11 cellular contexts compared by ENCODE assay signal in genomic region chr4:153535735-153536494, GRCh38.
A peak's percentile ranks its signal among the peaks of the same experiment; 100 is the strongest.
DNase-seq lines count a peak whose midpoint lies in the region; ATAC-seq, FAIRE-seq and TF ChIP-seq lines count a peak whose summit lies in the region.
"Had no signal": no experiment of that assay in that cellular context is flagged by ENCODE, and none has a peak within 500 bp of the region (broad histone marks: within the 10 kb centered on the region; RNA-seq: fewer than 3 reads in every experiment).

No MANE protein-coding gene starts in this region.

- TF ChIP-seq CTCF in BJ (IDR thresholded peaks at IDR 0.05; ENCODE audit: insufficient read depth, low read depth, low read length) = 0 out of 2 replicates have a peak, but pooled peaks have one; percentile 9

- POLR2A ChIA-PET in BJ (lab: Charles Lee) = no interaction called here
- POLR2A ChIA-PET in activated CD8-positive, alpha-beta T cell treated with anti-CD3 and anti-CD28 coated beads, Interleukin-2, amount 10 ng/mL, durations not matched to agents 7 days and 5 days (lab: Charles Lee) = interaction anchor here (0.8 to 1.5 kb wide), 5 partner anchors 11 to 70 kb away, joined by 3 to 6 read pairs (median 3); partner anchors contain the start of gene TMEM131L

- no peak for ATAC-seq in activated CD8-positive, alpha-beta T cell treated with anti-CD3 and anti-CD28 coated beads, Interleukin-2, amount 10 ng/mL, durations not matched to agents 7 days and 5 days
- ATAC-seq in HG02759 (IDR thresholded peaks at IDR 0.05; ENCODE audit: unreplicated experiment) = no peak
- ATAC-seq in GM18861 (IDR thresholded peaks at IDR 0.05; ENCODE audit: unreplicated experiment) = no peak

- peaks cover 40% of the 10 kb centered on the region for H3K36me3 Mint-ChIP-seq in activated CD8-positive, alpha-beta T cell treated with anti-CD3 and anti-CD28 coated beads, Interleukin-2, amount 10 ng/mL, durations not matched to agents 7 days and 5 days (ENCODE audit: low read depth)

- H3K36me3 ChIP-seq in BJ (ENCODE audit: control insufficient read depth, insufficient read depth, low read length) = no peaks in the 10 kb centered on the region

- TF ChIP-seq POLR2A in GM12891 (IDR thresholded peaks at IDR 0.05; ENCODE audit: low read depth, low read length) = no peak

- H3K4me1 Mint-ChIP-seq in activated CD8-positive, alpha-beta T cell treated with anti-CD3 and anti-CD28 coated beads, Interleukin-2, amount 10 ng/mL, durations not matched to agents 7 days and 5 days (ENCODE audit: low read depth) = peaks cover 71% of the 10 kb centered on the region

- H3K27me3 ChIP-seq in BJ (ENCODE audit: control insufficient read depth, insufficient read depth, low read length) = no peaks in the 10 kb centered on the region

- no peaks in the 10 kb centered on the region for H3K9me3 Mint-ChIP-seq in activated CD8-positive, alpha-beta T cell treated with anti-CD3 and anti-CD28 coated beads, Interleukin-2, amount 10 ng/mL, durations not matched to agents 7 days and 5 days (ENCODE audit: insufficient read depth)

- H3K27ac Mint-ChIP-seq in activated CD8-positive, alpha-beta T cell treated with anti-CD3 and anti-CD28 coated beads, Interleukin-2, amount 10 ng/mL, durations not matched to agents 7 days and 5 days = peak overlapping the region; percentile 78

- CTCF ChIA-PET in BJ (lab: Yijun Ruan, JAX) = interaction anchor here (0.9 to 1.6 kb wide), 4 partner anchors 9 to 183 kb away, joined by 3 to 7 read pairs (median 4); no protein-coding TSS in a partner anchor
- CTCF ChIA-PET in activated CD8-positive, alpha-beta T cell treated with anti-CD3 and anti-CD28 coated beads, Interleukin-2, amount 10 ng/mL, durations not matched to agents 7 days and 5 days (lab: Charles Lee) = interaction anchor here (0.8 to 2.1 kb wide), 13 partner anchors 10 to 191 kb away, joined by 3 to 20 read pairs (median 5); no protein-coding TSS in a partner anchor

- in situ Hi-C loops in ACHN (cut with HindIII; ENCODE audit: low pct_ligation_motif_present, low pct_unique_long_range_greater_than_20kb, low sequenced_read_pairs) = no loop called here

- peak; percentile 27 for DNase-seq in BJ (ENCODE audit: low read depth)
- DNase-seq in GM12891 (ENCODE audit: insufficient read length, low spot score) = no peak
- no peak for DNase-seq in activated CD8-positive, alpha-beta T cell treated with anti-CD3 and anti-CD28 coated beads, Interleukin-2, amount 10 ng/mL, durations not matched to agents 7 days and 5 days
- DNase-seq in iPS DF 4.7 (ENCODE audit: extremely low read depth, low spot score) = peak; percentile 33
- no peak for DNase-seq in ACHN
- DNase-seq in HCEC 1CT = no peak
- DNase-seq: GDM1; PC-9; stimulated activated CD4-positive, alpha-beta T cell treated with anti-CD3 and anti-CD28 coated beads, Interleukin-4, amount 100 ng/mL, for 24 hours had no signal

- H3K4me3 ChIP-seq in BJ (ENCODE audit: low read depth, low read length) = no peak overlapping the region
- H3K4me3 ChIP-seq: PC-9 had no signal

- H3K4me3 Mint-ChIP-seq in activated CD8-positive, alpha-beta T cell treated with anti-CD3 and anti-CD28 coated beads, Interleukin-2, amount 10 ng/mL, durations not matched to agents 7 days and 5 days = no peak overlapping the region

- no peaks in the 10 kb centered on the region for H3K27me3 Mint-ChIP-seq in activated CD8-positive, alpha-beta T cell treated with anti-CD3 and anti-CD28 coated beads, Interleukin-2, amount 10 ng/mL, durations not matched to agents 7 days and 5 days (ENCODE audit: low read depth)

- peak; percentile 35 for FAIRE-seq in GM12891 (lab: Jason Lieb, UNC)

TF ChIP-seq in GM12891, 5 proteins besides CTCF, POLR2A, EP300 and RAD21:
- no peak for TF ChIP-seq POLR2AphosphoS5 (IDR thresholded peaks at IDR 0.05; ENCODE audit: low read depth, low read length)
- no peak for TF ChIP-seq PAX5 (IDR thresholded peaks at IDR 0.05; ENCODE audit: insufficient read depth, low read length, severe bottlenecking)
- TF ChIP-seq POU2F2 (IDR thresholded peaks at IDR 0.05; ENCODE audit: low read depth, low read length) = no peak
- TF ChIP-seq TAF1 (IDR thresholded peaks at IDR 0.05; ENCODE audit: low read depth, low read length) = no peak
- TF ChIP-seq SPI1 (IDR thresholded peaks at IDR 0.05; ENCODE audit: low read depth, low read length) = no peak

Comparison
In these comparisons a context has a peak if more than half of its experiments do, and no peak if none do; other contexts are left out.
1. DNase-seq: peak in BJ (single experiment) and iPS DF 4.7 (single experiment); none in GM12891 (single experiment), activated CD8-positive, alpha-beta T cell treated with anti-CD3 and anti-CD28 coated beads, Interleukin-2, amount 10 ng/mL, durations not matched to agents 7 days and 5 days (single experiment), ACHN (single experiment) and HCEC 1CT (single experiment).